In the genomic region with DNA sequence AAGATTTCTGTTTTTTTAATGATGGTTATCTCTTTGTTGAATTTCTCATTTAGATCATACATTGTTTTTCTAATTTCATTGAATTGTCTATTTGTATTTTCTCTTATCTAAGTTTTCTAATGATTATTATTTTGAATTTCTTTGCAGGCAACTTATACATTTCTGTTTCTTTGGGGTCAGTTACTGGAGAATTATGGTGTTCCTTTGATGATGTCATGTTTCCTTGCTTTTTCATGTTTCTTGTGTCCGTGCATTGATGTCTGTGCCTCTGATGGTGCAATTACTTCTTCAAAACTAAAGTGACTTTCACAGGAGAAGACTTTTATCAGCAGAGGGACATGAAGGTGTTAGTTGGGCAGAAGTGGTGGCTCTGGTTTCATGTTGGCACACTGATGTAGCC, we compare ENCODE assay signal across 31 cellular contexts.
DNase-seq lines count a peak whose midpoint lies in the region; ATAC-seq, FAIRE-seq and TF ChIP-seq lines count a peak whose summit lies in the region.
"Had no signal": no experiment of that assay in that cellular context is flagged by ENCODE, and none has a peak within 500 bp of the region (broad histone marks: within the 10 kb centered on the region; RNA-seq: fewer than 3 reads in every experiment).

No MANE protein-coding gene starts in this region.

- H3K9me3 ChIP-seq in HepG2 (ENCODE audit: low read length): peaks cover 54% of the 10 kb centered on the region
- peaks cover 0 to 17% (median 0%) of the 10 kb centered on the region in 4 donors for H3K9me3 ChIP-seq in right lobe of liver
- H3K9me3 ChIP-seq in HEK293 (ENCODE audit: control insufficient read depth, insufficient read depth, low read depth, low read length): no peaks in the 10 kb centered on the region; the same call in 1 of the 2 replicates
- peaks cover 5% of the 10 kb centered on the region; the same call in 1 of the 2 replicates for H3K9me3 ChIP-seq in Karpas-422 (ENCODE audit: low read length)
- H3K9me3 ChIP-seq: A549, BE2C, Caco-2 had no signal

- CTCF ChIA-PET in HepG2 (lab: Yijun Ruan, JAX; ENCODE audit: low intra/inter-chr PET ratio, low total read pairs) (no interaction called here), HEK293 (lab: Yijun Ruan, JAX) (no interaction called here)

- no peak for TF ChIP-seq CTCF in HepG2 (CRISPR knock-in tag; IDR thresholded peaks at IDR 0.05)
- TF ChIP-seq CTCF in right lobe of liver (IDR thresholded peaks at IDR 0.05): no peak
- TF ChIP-seq CTCF in HEK293 (tag by site-specific recombination; IDR thresholded peaks at IDR 0.05): no peak

- in situ Hi-C loops in HepG2 (cut with HindIII; ENCODE audit: extremely low pct_ligation_motif_present, low pct_unique_long_range_greater_than_20kb): no loop called here

- H3K4me2 ChIP-seq in HepG2 (ENCODE audit: low read depth, low read length) (no peak overlapping the region), Karpas-422 (ENCODE audit: low read depth, low read length, poor library complexity, severe bottlenecking) (no peak overlapping the region)
- H3K4me2 ChIP-seq: A549; BLaER1; BLaER1 treated with 17β-estradiol and CSF1 and Interleukin-3, amounts not matched to agents 10 nM and 100 nM had no signal

- no peak for FAIRE-seq in HepG2 (lab: Jason Lieb, UNC)
- FAIRE-seq: A204.1, A549, D721Med had no signal

- intact Hi-C loops in HepG2 (cut with micrococcal nuclease; ENCODE audit: unreplicated experiment): no loop called here
- intact Hi-C loops in right lobe of liver (cut with DNase I): no loop called here

- H3K27me3 ChIP-seq in HepG2 (ENCODE audit: control insufficient read depth in 1 of 2, insufficient read depth in 2 of 2, low read length in 2 of 2) (no peaks in the 10 kb centered on the region), right lobe of liver (no peaks in the 10 kb centered on the region), Karpas-422 (ENCODE audit: low read length) (peaks cover 5% of the 10 kb centered on the region; the same call in 1 of the 2 replicates)
- H3K27me3 ChIP-seq: BE2C; BLaER1; BLaER1 treated with 17β-estradiol and CSF1 and Interleukin-3, amounts not matched to agents 10 nM and 100 nM had no signal

- no peaks in the 10 kb centered on the region for H3K79me2 ChIP-seq in HepG2 (ENCODE audit: insufficient read depth, low read length)
- no peaks in the 10 kb centered on the region for H3K79me2 ChIP-seq in Karpas-422 (ENCODE audit: low read length)

- H3K4me3 ChIP-seq in HepG2 (replicated peaks in 1 of 3; ENCODE audit: insufficient read depth in 1 of 3, low read depth in 2 of 3, low read length in 3 of 3): no peak overlapping the region
- H3K4me3 ChIP-seq in right lobe of liver: no peak overlapping the region
- H3K4me3 ChIP-seq in HEK293 (ENCODE audit: low read depth, low read length): no peak overlapping the region
- no peak overlapping the region for H3K4me3 ChIP-seq in Karpas-422 (ENCODE audit: low read length)
- H3K4me3 ChIP-seq: A549; BLaER1; BLaER1 treated with 17β-estradiol and CSF1 and Interleukin-3, amounts not matched to agents 10 nM and 100 nM had no signal

- POLR2A ChIA-PET in HepG2 (lab: Yijun Ruan, JAX) (no interaction called here), HEK293 (lab: Yijun Ruan, JAX) (no interaction called here)

- H3K36me3 ChIP-seq in HepG2 (replicated peaks in 1 of 2; ENCODE audit: control insufficient read depth in 1 of 2, insufficient read depth in 2 of 2, low read length in 2 of 2): no peaks in the 10 kb centered on the region
- no peaks in the 10 kb centered on the region for H3K36me3 ChIP-seq in right lobe of liver
- H3K36me3 ChIP-seq in HEK293 (ENCODE audit: control insufficient read depth in 2 of 2, insufficient read depth in 1 of 2, low read length in 2 of 2): no peaks in the 10 kb centered on the region
- H3K36me3 ChIP-seq in Karpas-422 (ENCODE audit: insufficient read depth, low read length): no peaks in the 10 kb centered on the region
- H3K36me3 ChIP-seq: BE2C; BLaER1; BLaER1 treated with 17β-estradiol and CSF1 and Interleukin-3, amounts not matched to agents 10 nM and 100 nM had no signal

- no peak for TF ChIP-seq RAD21 in HepG2 (CRISPR knock-in tag; IDR thresholded peaks at IDR 0.05)

- DNase-seq in HepG2 (ENCODE audit: low spot score): no peak
- DNase-seq in right lobe of liver: no peak
- DNase-seq in Karpas-422: no peak
- DNase-seq: 8988T; ACHN; AML-193; BE2C; C1 segment of cervical spinal cord; Caco-2; Calu3; CD4-positive, alpha-beta memory T cell; CD4-positive, alpha-beta T cell; CD4-positive, CD25-positive, alpha-beta regulatory T cell; CD8-positive, alpha-beta memory T cell; CD8-positive, alpha-beta T cell; COR-L47; DMS 273 treated with DMSO at 0.1 percent for 48 hours; DMS153; DMS53; DMS79; DMS79 treated with DMSO at 0.1 percent for 48 hours; DND-41; EL had no signal

- H3K27ac ChIP-seq in HepG2 (ENCODE audit: extremely low read length, insufficient read depth, low read length) (no peak overlapping the region), right lobe of liver (no peak overlapping the region), HEK293 (ENCODE audit: extremely low read depth, low read depth, low read length) (no peak overlapping the region), Karpas-422 (ENCODE audit: low read length) (no peak overlapping the region)
- H3K27ac ChIP-seq: 22Rv1; A549; BLaER1; BLaER1 treated with 17β-estradiol and CSF1 and Interleukin-3, amounts not matched to agents 10 nM and 100 nM; C4-2B had no signal

- no peak overlapping the region for H2AFZ ChIP-seq in HepG2 (ENCODE audit: low read length)
- H2AFZ ChIP-seq in Karpas-422 (ENCODE audit: low read length): no peak overlapping the region

- TF ChIP-seq EP300 in HepG2 (IDR thresholded peaks at IDR 0.05; ENCODE audit: low read depth in 2 of 2, low read length in 2 of 2): no peak
- TF ChIP-seq EP300 in HepG2 (CRISPR knock-in tag; IDR thresholded peaks at IDR 0.05; ENCODE audit: borderline replicate concordance): no peak

- 0% methylated on average over 1 of the region's 1 CpG for WGBS in HepG2 (ENCODE audit: low lambda C conversion rate)
- 80% methylated on average over 1 of the region's 1 CpG for WGBS in right lobe of liver (ENCODE audit: insufficient coverage, low coverage, low lambda C conversion rate, missing lambda C conversion rate)

- no peak overlapping the region for H3K9ac ChIP-seq in HepG2 (ENCODE audit: insufficient read depth, low read depth, low read length)
- H3K9ac ChIP-seq in Karpas-422 (ENCODE audit: low read length): no peak overlapping the region
- H3K9ac ChIP-seq: BLaER1; BLaER1 treated with 17β-estradiol and CSF1 and Interleukin-3, amounts not matched to agents 10 nM and 100 nM had no signal

- TF ChIP-seq POLR2A in HepG2 (IDR thresholded peaks at IDR 0.05; ENCODE audit: insufficient read depth in 1 of 2, low read depth in 2 of 2, low read length in 2 of 2): no peak
- no peak for TF ChIP-seq POLR2A in right lobe of liver (IDR thresholded peaks at IDR 0.05)

- H3K4me1 ChIP-seq in HepG2 (ENCODE audit: insufficient read depth, low read length) (no peaks in the 10 kb centered on the region), right lobe of liver (no peaks in the 10 kb centered on the region), HEK293 (ENCODE audit: control insufficient read depth, insufficient read depth, low read length) (no peaks in the 10 kb centered on the region), Karpas-422 (ENCODE audit: low read length) (no peaks in the 10 kb centered on the region)
- H3K4me1 ChIP-seq: A549, BE2C, BLaER1, Caco-2 had no signal

- no peaks in the 10 kb centered on the region for H4K20me1 ChIP-seq in HepG2 (ENCODE audit: insufficient read depth, low read length)
- no peaks in the 10 kb centered on the region for H4K20me1 ChIP-seq in Karpas-422 (ENCODE audit: insufficient read depth, low read depth, low read length)
- H4K20me1 ChIP-seq: BLaER1; BLaER1 treated with 17β-estradiol and CSF1 and Interleukin-3, amounts not matched to agents 10 nM and 100 nM had no signal

- no peaks in the 10 kb centered on the region for H3K9me2 ChIP-seq in Karpas-422 (replicated peaks; ENCODE audit: insufficient read depth, low read length)

- no TSS peak for BruUV-seq in HepG2 (replicated peaks; lab: Mats Ljungman, UMichigan)

- ATAC-seq in HepG2 (no peak), right lobe of liver (no peak)
- ATAC-seq: A549; CD8-positive, alpha-beta T cell had no signal

TF ChIP-seq in HepG2, 621 proteins besides CTCF, POLR2A, EP300 and RAD21:
- no peak for TF ChIP-seq FOXJ3 (CRISPR knock-in tag; IDR thresholded peaks at IDR 0.05; ENCODE audit: borderline replicate concordance)
- peak; percentile 93 for TF ChIP-seq ATF7 (IDR thresholded peaks at IDR 0.05)
- no peak for TF ChIP-seq ATF7 (CRISPR knock-in tag; IDR thresholded peaks at IDR 0.05)

TF ChIP-seq in HEK293, 187 proteins besides CTCF, POLR2A, EP300 and RAD21 (continues in another document):
- TF ChIP-seq, protein P1, sequence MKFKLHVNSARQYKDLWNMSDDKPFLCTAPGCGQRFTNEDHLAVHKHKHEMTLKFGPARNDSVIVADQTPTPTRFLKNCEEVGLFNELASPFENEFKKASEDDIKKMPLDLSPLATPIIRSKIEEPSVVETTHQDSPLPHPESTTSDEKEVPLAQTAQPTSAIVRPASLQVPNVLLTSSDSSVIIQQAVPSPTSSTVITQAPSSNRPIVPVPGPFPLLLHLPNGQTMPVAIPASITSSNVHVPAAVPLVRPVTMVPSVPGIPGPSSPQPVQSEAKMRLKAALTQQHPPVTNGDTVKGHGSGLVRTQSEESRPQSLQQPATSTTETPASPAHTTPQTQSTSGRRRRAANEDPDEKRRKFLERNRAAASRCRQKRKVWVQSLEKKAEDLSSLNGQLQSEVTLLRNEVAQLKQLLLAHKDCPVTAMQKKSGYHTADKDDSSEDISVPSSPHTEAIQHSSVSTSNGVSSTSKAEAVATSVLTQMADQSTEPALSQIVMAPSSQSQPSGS (tag by site-specific recombination; IDR thresholded peaks at IDR 0.05; ENCODE audit: low read depth): 0 out of 2 replicates have a peak, but pooled peaks have one; percentile 15
